Comparison of ENCODE assay signal across 9 cellular contexts in genomic region chr3:149494022-149494758, GRCh38. TPM values are rescaled to one million over a fixed set of nuclear protein-coding genes. Genes with fewer than 3 reads are reported as not detected.
DNase-seq lines count a peak whose midpoint lies in the region; ATAC-seq and TF ChIP-seq lines count a peak whose summit lies in the region.
"Had no signal": no experiment of that assay in that cellular context is flagged by ENCODE, and none has a peak within 500 bp of the region (broad histone marks: within the 10 kb centered on the region; RNA-seq: fewer than 3 reads in every experiment).

No MANE protein-coding gene starts in this region.

- H3K27me3 ChIP-seq in left lung: no peaks in the 10 kb centered on the region
- H3K27me3 ChIP-seq: BLaER1 treated with 17β-estradiol and CSF1 and Interleukin-3, amounts not matched to agents 10 nM and 100 nM had no signal

- peak; percentile 89 for ATAC-seq in left lung
- no peak for ATAC-seq in GM19324 (IDR thresholded peaks at IDR 0.05; ENCODE audit: low FRiP score, unreplicated experiment)

- no peak overlapping the region for H3K4me3 ChIP-seq in left lung
- H3K4me3 ChIP-seq: BLaER1 treated with 17β-estradiol and CSF1 and Interleukin-3, amounts not matched to agents 10 nM and 100 nM had no signal

- H3K27ac ChIP-seq in left lung (no peak overlapping the region), substantia nigra (ENCODE audit: low read depth, low read length, poor library complexity, severe bottlenecking) (no peak overlapping the region)
- H3K27ac ChIP-seq: BLaER1 treated with 17β-estradiol and CSF1 and Interleukin-3, amounts not matched to agents 10 nM and 100 nM had no signal

- DNase-seq in NCI-H1436 (lab: John Stamatoyannopoulos, UW) (peak; percentile 73), NCI-H1436 treated with DMSO at 0.1 percent for 48 hours (lab: John Stamatoyannopoulos, UW) (no peak), HT1080 (ENCODE audit: low read depth) (peak; percentile 67), RPMI7951 (ENCODE audit: low read depth) (peak; percentile 69), chondrocyte (ENCODE audit: low spot score) (no peak), left lung (peak in 1 of 2 donors; percentile 58), substantia nigra (lab: John Stamatoyannopoulos, UW) (peak in 27 of 49 donors; percentile 2 to 47 (median 15))

- no peak overlapping the region for H3K4me3 Mint-ChIP-seq in chondrocyte (ENCODE audit: unreplicated experiment)

- no peaks in the 10 kb centered on the region for H3K36me3 Mint-ChIP-seq in chondrocyte (ENCODE audit: low read depth)

- H3K36me3 ChIP-seq in left lung: no peaks in the 10 kb centered on the region
- H3K36me3 ChIP-seq: BLaER1 treated with 17β-estradiol and CSF1 and Interleukin-3, amounts not matched to agents 10 nM and 100 nM had no signal

- peaks cover 3% of the 10 kb centered on the region for H3K27me3 Mint-ChIP-seq in chondrocyte (ENCODE audit: low read depth)

- intact Hi-C loops in left lung (cut with DNase I): no loop called here

- no peak overlapping the region for H3K27ac Mint-ChIP-seq in chondrocyte (ENCODE audit: unreplicated experiment)

- H3K9me3 Mint-ChIP-seq in chondrocyte (ENCODE audit: low read depth): no peaks in the 10 kb centered on the region

- H3K4me1 Mint-ChIP-seq in chondrocyte (ENCODE audit: low read depth): peaks cover 8% of the 10 kb centered on the region

- H3K4me1 ChIP-seq in left lung: no peaks in the 10 kb centered on the region

- no peaks in the 10 kb centered on the region for H3K9me3 ChIP-seq in left lung
- H3K9me3 ChIP-seq: BLaER1 treated with 17β-estradiol and CSF1 and Interleukin-3, amounts not matched to agents 10 nM and 100 nM had no signal

- TF ChIP-seq CTCF in chondrocyte (IDR thresholded peaks at IDR 0.05) (peak; percentile 93), left lung (IDR thresholded peaks at IDR 0.05) (peak; percentile 80 to 81)

RNA-seq across cellular contexts. Expression of gene TM4SF4, which starts 19.7 kb away (rescaled TPM):
- total RNA-seq in HT1080 (2014; rRNA removed; shearing (Covaris generic)): not detected in 2 replicates
- polyA plus RNA-seq in HT1080 (2015; cell fraction: cytosol; rRNA removed): not detected in 2 replicates
- not detected in 2 replicates for polyA plus RNA-seq in HT1080 (2015; cell fraction: nucleus; rRNA removed)
- not detected in 2 replicates for total RNA-seq in RPMI7951 (2014; rRNA removed; shearing (Covaris generic))
- total RNA-seq in chondrocyte (not detected in 3 replicates), left lung (1 to 10 TPM; 1.3 to 2.0 TPM)

Comparison
In these comparisons a context has a peak if more than half of its experiments do, and no peak if none do; other contexts are left out.
1. DNase-seq: peak in NCI-H1436 (single experiment), HT1080 (single experiment), RPMI7951 (single experiment) and substantia nigra (27 of 49); none in NCI-H1436 treated with DMSO at 0.1 percent for 48 hours (single experiment) and chondrocyte (single experiment).